Comparison of ENCODE assay signal across 17 cellular contexts in genomic region chr4:176840166-176840565, GRCh38. TPM values are rescaled to one million over a fixed set of nuclear protein-coding genes. Genes with fewer than 3 reads are reported as not detected.
DNase-seq lines count a peak whose midpoint lies in the region; ATAC-seq, FAIRE-seq and TF ChIP-seq lines count a peak whose summit lies in the region.
"Had no signal": no experiment of that assay in that cellular context is flagged by ENCODE, and none has a peak within 500 bp of the region (broad histone marks: within the 10 kb centered on the region; RNA-seq: fewer than 3 reads in every experiment).

No MANE protein-coding gene starts in this region.

- peaks cover 47% of the 10 kb centered on the region for H3K4me1 ChIP-seq in astrocyte (ENCODE audit: insufficient read depth, low read length)
- H3K4me1 ChIP-seq in left lung = no peaks in the 10 kb centered on the region
- H3K4me1 ChIP-seq in gastroesophageal sphincter = no peaks in the 10 kb centered on the region
- H3K4me1 ChIP-seq: psoas muscle had no signal

- peaks cover 2% of the 10 kb centered on the region for H3K9me3 Mint-ChIP-seq in astrocyte (ENCODE audit: unreplicated experiment)

- H3K4me3 ChIP-seq in astrocyte (ENCODE audit: insufficient read depth, low read depth, low read length) (no peak overlapping the region), left lung (no peak overlapping the region), gastroesophageal sphincter (no peak overlapping the region)
- H3K4me3 ChIP-seq: K562, psoas muscle had no signal

- 69 to 100% methylated on average over 3 of the region's 4 CpGs for WGBS in gastroesophageal sphincter (ENCODE audit: low coverage in 1 of 2), 2 donors

- H3K36me3 Mint-ChIP-seq in astrocyte (ENCODE audit: low read depth, unreplicated experiment) = no peaks in the 10 kb centered on the region
- H3K36me3 Mint-ChIP-seq: brain had no signal

- H3K79me2 ChIP-seq in astrocyte (ENCODE audit: insufficient read depth, low read length) = no peaks in the 10 kb centered on the region

- ATAC-seq in left lung (peak; percentile 25), gastroesophageal sphincter (no peak)
- ATAC-seq: K562, Panc1, psoas muscle had no signal

- H3K27me3 Mint-ChIP-seq in astrocyte (ENCODE audit: low read depth, unreplicated experiment) = no peaks in the 10 kb centered on the region
- H3K27me3 Mint-ChIP-seq: brain had no signal

- H3K27ac ChIP-seq in astrocyte (ENCODE audit: low read depth, low read length) (peak overlapping the region; percentile 71), left lung (no peak overlapping the region), gastroesophageal sphincter (no peak overlapping the region)
- H3K27ac ChIP-seq: psoas muscle had no signal

- H3K4me2 ChIP-seq in astrocyte (ENCODE audit: low read length) = peak overlapping the region; percentile 52

- no peaks in the 10 kb centered on the region for H4K20me1 ChIP-seq in astrocyte (ENCODE audit: insufficient read depth, low read length)

- peaks cover 42% of the 10 kb centered on the region for H3K4me1 Mint-ChIP-seq in astrocyte (ENCODE audit: low read depth, unreplicated experiment)
- H3K4me1 Mint-ChIP-seq: brain had no signal

- TF ChIP-seq EP300 in gastroesophageal sphincter (IDR thresholded peaks at IDR 0.05) = no peak

- no peak overlapping the region for H3K4me3 Mint-ChIP-seq in astrocyte (ENCODE audit: unreplicated experiment)
- H3K4me3 Mint-ChIP-seq: brain, nephron had no signal

- no peaks in the 10 kb centered on the region for H3K9me3 ChIP-seq in astrocyte (ENCODE audit: insufficient read depth, low read depth, low read length)
- no peaks in the 10 kb centered on the region for H3K9me3 ChIP-seq in left lung
- no peaks in the 10 kb centered on the region for H3K9me3 ChIP-seq in gastroesophageal sphincter
- H3K9me3 ChIP-seq: psoas muscle had no signal

- no peak for FAIRE-seq in astrocyte (lab: Jason Lieb, UNC)
- FAIRE-seq: K562 had no signal

- no peaks in the 10 kb centered on the region for H3K36me3 ChIP-seq in astrocyte (ENCODE audit: insufficient read depth, low read length)
- H3K36me3 ChIP-seq in left lung = no peaks in the 10 kb centered on the region
- no peaks in the 10 kb centered on the region for H3K36me3 ChIP-seq in gastroesophageal sphincter

- H3K27ac Mint-ChIP-seq in astrocyte (ENCODE audit: unreplicated experiment) = no peak overlapping the region
- H3K27ac Mint-ChIP-seq: brain had no signal

- no peaks in the 10 kb centered on the region for H3K27me3 ChIP-seq in astrocyte (ENCODE audit: insufficient read depth, low read length)
- no peaks in the 10 kb centered on the region for H3K27me3 ChIP-seq in left lung
- no peaks in the 10 kb centered on the region for H3K27me3 ChIP-seq in gastroesophageal sphincter

- no peak overlapping the region for H2AFZ ChIP-seq in astrocyte (ENCODE audit: low read depth, low read length)

- no peak for TF ChIP-seq POLR2A in gastroesophageal sphincter (IDR thresholded peaks at IDR 0.05)

- TF ChIP-seq CTCF in astrocyte (IDR thresholded peaks at IDR 0.05; ENCODE audit: insufficient read depth, low read depth, low read length) (no peak), left lung (IDR thresholded peaks at IDR 0.05) (no peak), gastroesophageal sphincter (IDR thresholded peaks at IDR 0.05) (no peak)

- intact Hi-C loops in left lung (cut with DNase I) = no loop called here

- H3K9ac ChIP-seq in astrocyte (ENCODE audit: low read length) = peak overlapping the region; percentile 52

- DNase-seq in ELR (ENCODE audit: low read depth) (peak; percentile 22), MV-4-11 (lab: John Stamatoyannopoulos, UW) (peak; percentile 67), astrocyte (ENCODE audit: low read depth) (peak; percentile 80), left lung (no peak), NCI-H128 (lab: John Stamatoyannopoulos, UW; ENCODE audit: unreplicated experiment) (no peak), superior temporal gyrus (ENCODE audit: extremely low spot score) (no peak)
- no peak for DNase-seq in stimulated activated CD4-positive, alpha-beta T cell treated with anti-CD3 and anti-CD28 coated beads, Interleukin-2, amount 100 ng/mL, for 48 hours
- DNase-seq: activated gamma-delta T cell, Calu3, NCI-H1930, NCI-H510A treated with DMSO at 0.1 percent for 48 hours, psoas muscle had no signal

RNA-seq across cellular contexts. Expression of gene VEGFC, which starts 47.4 kb away (rescaled TPM):
- total RNA-seq in astrocyte (20.3 and 24.2 TPM in 2 replicates), left lung (10 to 100 TPM in 1 of 2 donors, 1 to 10 TPM in 1; 6.3 to 11.9 TPM), gastroesophageal sphincter (1 to 10 TPM; 3.0 to 8.3 (median 8.1) TPM)
- total RNA-seq: K562 had no signal

Comparison
In these comparisons a context has a peak if more than half of its experiments do, and no peak if none do; other contexts are left out.
1. DNase-seq: peak in ELR (single experiment), MV-4-11 (single experiment) and astrocyte (single experiment); none in left lung (0 of 2), stimulated activated CD4-positive, alpha-beta T cell treated with anti-CD3 and anti-CD28 coated beads, Interleukin-2, amount 100 ng/mL, for 48 hours (0 of 2), NCI-H128 (single experiment) and superior temporal gyrus (single experiment).